In genomic region chr5:5626412-5626811, GRCh38 we compare ENCODE assay signal across 4 cellular contexts.
"Had no signal": no experiment of that assay in that cellular context is flagged by ENCODE, and none has a peak within 500 bp of the region (broad histone marks: within the 10 kb centered on the region; RNA-seq: fewer than 3 reads in every experiment).

No MANE protein-coding gene starts in this region.

- H3K27ac Mint-ChIP-seq: GM23338 had no signal

- H3K4me3 ChIP-seq: GM23338 had no signal

- DNase-seq: H9, HCEC 1CT, IMR-90 had no signal

- H3K4me3 Mint-ChIP-seq: GM23338, H9 had no signal

- ATAC-seq: GM23338 had no signal
